ENCODE assay signal across 8 cellular contexts in the genomic region with DNA sequence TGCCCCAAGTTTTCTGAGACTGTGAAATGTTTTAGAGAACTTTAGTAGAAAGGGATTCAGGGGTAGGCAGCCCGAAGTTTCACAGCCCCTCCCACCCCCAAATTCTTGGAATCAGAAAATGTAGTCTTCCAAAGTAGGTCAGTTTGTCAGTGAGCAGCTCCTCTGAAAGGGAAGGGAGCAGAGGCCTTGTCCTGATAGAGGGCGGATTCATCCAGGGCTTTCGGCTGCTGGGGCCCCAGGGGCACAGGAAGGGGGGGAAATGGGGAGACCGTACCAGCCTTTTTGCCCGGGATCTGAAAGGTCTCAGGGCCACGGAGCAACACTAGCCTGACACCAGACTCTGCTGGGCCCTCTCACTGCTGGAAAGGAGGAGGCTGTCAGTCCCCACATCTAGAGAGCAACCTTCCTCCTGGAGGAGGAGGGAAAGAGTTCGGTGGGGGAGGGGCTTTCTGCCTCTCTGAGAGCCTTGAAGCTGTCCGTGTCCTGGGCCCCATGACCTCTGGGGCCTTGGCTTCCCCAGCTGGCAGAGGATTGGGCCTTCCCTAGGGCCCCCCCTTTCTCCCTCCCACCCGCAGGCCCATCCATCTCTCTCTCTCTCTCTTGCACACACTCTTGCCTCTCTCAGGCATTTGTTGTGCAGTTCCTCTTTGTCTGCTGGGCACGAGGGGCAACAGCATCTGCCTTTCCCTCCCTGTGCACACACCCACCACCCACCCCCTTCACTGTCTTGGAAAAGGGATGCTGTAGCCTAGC. TPM values are rescaled to one million over a fixed set of nuclear protein-coding genes. Genes with fewer than 3 reads are reported as not detected.
DNase-seq lines count a peak whose midpoint lies in the region; ATAC-seq and TF ChIP-seq lines count a peak whose summit lies in the region.

Gene IKZF4, plus strand, starts transcription at position 607 of the 753 bp plus-strand sequence. CDS start 451 bp downstream, outside the sequence.

- peak; percentile 34 for ATAC-seq in activated B cell treated with CpG ODN at 0.5 μM for 24 hours (ENCODE audit: low read depth)
- ATAC-seq in HG02763 (IDR thresholded peaks at IDR 0.05; ENCODE audit: unreplicated experiment) = no peak
- ATAC-seq in GM21528 (IDR thresholded peaks at IDR 0.05; ENCODE audit: low FRiP score, unreplicated experiment) = no peak

- no peaks in the 10 kb centered on the region for H3K9me3 Mint-ChIP-seq in IgD-negative memory B cell
- H3K9me3 Mint-ChIP-seq in activated B cell treated with CpG ODN at 0.5 μM for 24 hours = no peaks in the 10 kb centered on the region
- no peaks in the 10 kb centered on the region for H3K9me3 Mint-ChIP-seq in nephron

- no peaks in the 10 kb centered on the region for H3K27me3 Mint-ChIP-seq in IgD-negative memory B cell
- no peaks in the 10 kb centered on the region for H3K27me3 Mint-ChIP-seq in activated B cell treated with CpG ODN at 0.5 μM for 24 hours
- H3K27me3 Mint-ChIP-seq in nephron (ENCODE audit: low read depth) = no peaks in the 10 kb centered on the region

- H3K4me3 ChIP-seq in fibroblast of pulmonary artery (replicated peaks; ENCODE audit: low read depth, low read length) = peak within 1 kb of the TSS; percentile 36

- H3K36me3 Mint-ChIP-seq in IgD-negative memory B cell (peaks cover 2% of the 10 kb centered on the region), activated B cell treated with CpG ODN at 0.5 μM for 24 hours (ENCODE audit: low read depth) (peaks cover 5% of the 10 kb centered on the region), nephron (ENCODE audit: low read depth) (peaks cover 25% of the 10 kb centered on the region)

- DNase-seq in activated B cell treated with CpG ODN at 0.5 μM for 24 hours = no peak
- DNase-seq in fibroblast of pulmonary artery (ENCODE audit: low read depth) = peak; percentile 64
- DNase-seq in effector CD4-positive, alpha-beta T cell = no peak
- DNase-seq in NCI-H69 (lab: John Stamatoyannopoulos, UW) = no peak

- POLR2A ChIA-PET in activated B cell treated with CpG ODN at 0.5 μM for 24 hours (lab: Charles Lee) = interaction anchor here (0.5 to 1.4 kb wide), 3 partner anchors 13 to 192 kb away, joined by 3 to 5 read pairs (median 3); no protein-coding TSS in a partner anchor

- H3K27ac Mint-ChIP-seq in IgD-negative memory B cell (no peak within 1 kb of the TSS), activated B cell treated with CpG ODN at 0.5 μM for 24 hours (no peak within 1 kb of the TSS), nephron (peak within 1 kb of the TSS; percentile 97 to 99 (median 98))

- H3K4me1 Mint-ChIP-seq in IgD-negative memory B cell (peaks cover 0 to 3% (median 0%) of the 10 kb centered on the region in 3 donors), activated B cell treated with CpG ODN at 0.5 μM for 24 hours (peaks cover 9% of the 10 kb centered on the region), nephron (peaks cover 55% of the 10 kb centered on the region)

- H3K4me3 Mint-ChIP-seq in IgD-negative memory B cell (peak within 1 kb of the TSS in 3 of 4 donors; percentile 48 to 66 (median 51)), activated B cell treated with CpG ODN at 0.5 μM for 24 hours (peak within 1 kb of the TSS; percentile 66), nephron (peak within 1 kb of the TSS; percentile 89 to 96 (median 91))

- intact Hi-C loops in activated B cell treated with CpG ODN at 0.5 μM for 24 hours (cut with micrococcal nuclease) = no loop called here

- CTCF ChIA-PET in activated B cell treated with CpG ODN at 0.5 μM for 24 hours (lab: Charles Lee) = no interaction called here

- TF ChIP-seq CTCF in activated B cell treated with CpG ODN at 0.5 μM for 24 hours (IDR thresholded peaks at IDR 0.05) (no peak), fibroblast of pulmonary artery (IDR thresholded peaks at IDR 0.05; ENCODE audit: low read length, missing control alignments) (no peak), nephron (IDR thresholded peaks at IDR 0.05; ENCODE audit: unreplicated experiment in 3 of 3) (no peak)

RNA-seq across cellular contexts. Expression of gene IKZF4, which starts in this region (rescaled TPM):
- 0.35 TPM for polyA plus RNA-seq in IgD-negative memory B cell
- total RNA-seq in activated B cell treated with CpG ODN at 0.5 μM for 24 hours = 4.1 and 6.4 TPM in 2 replicates

Comparison
In these comparisons a context has a peak if more than half of its experiments do, and no peak if none do; other contexts are left out.
1. H3K27ac Mint-ChIP-seq: peak in nephron (3 of 3); none in IgD-negative memory B cell (0 of 3) and activated B cell treated with CpG ODN at 0.5 μM for 24 hours (single experiment).
2. Peak in every context shown above with its lines, with median percentiles within 50 percentile points of each other: H3K4me3 Mint-ChIP-seq.